Comparison of ENCODE assay signal across 10 cellular contexts in the genomic region with DNA sequence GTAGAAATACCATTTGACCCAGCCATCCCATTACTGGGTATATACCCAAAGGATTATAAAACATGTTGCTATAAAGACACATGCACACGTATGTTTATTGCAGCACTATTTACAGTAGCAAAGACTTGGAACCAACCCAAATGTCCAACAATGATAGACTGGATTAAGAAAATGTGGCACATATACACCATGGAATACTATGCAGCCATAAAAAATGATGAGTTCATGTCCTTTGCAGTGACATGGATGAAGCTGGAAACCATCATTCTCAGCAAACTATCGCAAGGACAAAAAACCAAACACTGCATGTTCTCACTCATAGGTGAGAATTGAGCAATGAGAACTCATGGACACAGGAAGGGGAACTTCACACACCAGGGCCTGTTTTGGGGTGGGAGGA. TPM values are rescaled to one million over a fixed set of nuclear protein-coding genes. Genes with fewer than 3 reads are reported as not detected.
"Had no signal": no experiment of that assay in that cellular context is flagged by ENCODE, and none has a peak within 500 bp of the region (broad histone marks: within the 10 kb centered on the region; RNA-seq: fewer than 3 reads in every experiment).

No MANE protein-coding gene starts in this region.

RNA-seq across cellular contexts. Expression of a gene that starts 49.2 kb away (rescaled TPM):
- total RNA-seq: activated B cell treated with CpG ODN at 0.5 μM for 24 hours; activated CD4-positive, alpha-beta memory T cell treated with anti-CD3 and anti-CD28 coated beads for 36 hours; activated CD4-positive, alpha-beta T cell treated with anti-CD3 and anti-CD28 coated beads, Interleukin-2, amount 10 ng/mL, durations not matched to agents 24 days and 14 days; activated CD8-positive, alpha-beta memory T cell treated with anti-CD3 and anti-CD28 coated beads for 36 hours; activated CD8-positive, alpha-beta T cell treated with anti-CD3 and anti-CD28 coated beads for 36 hours; activated naive CD4-positive, alpha-beta T cell treated with anti-CD3 and anti-CD28 coated beads for 36 hours; adrenal gland; aorta; bronchial epithelial cell; cardiac muscle cell had no signal
- polyA plus RNA-seq: adrenal gland, aorta, cardiac muscle cell had no signal
